In the genomic region with DNA sequence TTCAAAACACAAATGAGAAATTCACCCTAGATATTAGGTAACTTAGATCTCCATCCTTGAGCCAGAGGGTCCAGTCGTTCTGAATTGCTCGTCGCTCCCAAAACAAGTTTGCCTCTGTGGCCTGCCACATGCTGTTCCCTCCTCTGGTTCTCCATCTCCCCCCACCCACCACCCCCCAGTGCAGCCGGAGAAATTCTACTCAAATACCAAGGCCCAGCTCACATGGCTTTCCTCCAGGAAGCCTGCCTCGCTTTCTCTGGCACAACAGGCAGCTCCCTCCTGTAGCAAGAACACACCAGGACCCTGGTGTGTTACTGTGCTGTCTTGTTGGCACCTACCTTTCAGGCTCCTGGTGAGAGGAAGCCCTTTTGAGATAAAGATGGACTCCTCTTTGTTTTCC, we compare ENCODE assay signal across 24 cellular contexts. TPM values are rescaled to one million over a fixed set of nuclear protein-coding genes. Genes with fewer than 3 reads are reported as not detected.
DNase-seq lines count a peak whose midpoint lies in the region; TF ChIP-seq lines count a peak whose summit lies in the region.
"Had no signal": no experiment of that assay in that cellular context is flagged by ENCODE, and none has a peak within 500 bp of the region (broad histone marks: within the 10 kb centered on the region; RNA-seq: fewer than 3 reads in every experiment).

No MANE protein-coding gene starts in this region.

- no peak for TF ChIP-seq POLR2A in vagina (IDR thresholded peaks at IDR 0.05)

- H3K4me3 ChIP-seq in vagina = no peak overlapping the region
- H3K4me3 ChIP-seq: BLaER1, GM12878 had no signal

- H3K27ac ChIP-seq in vagina = no peak overlapping the region
- H3K27ac ChIP-seq: BLaER1 had no signal

- no peaks in the 10 kb centered on the region for H3K27me3 ChIP-seq in vagina
- H3K27me3 ChIP-seq: BE2C, BLaER1 had no signal

- H3K4me1 ChIP-seq in vagina = no peaks in the 10 kb centered on the region
- H3K4me1 ChIP-seq: BE2C, BLaER1 had no signal

- TF ChIP-seq CTCF in vagina (IDR thresholded peaks at IDR 0.05) = no peak

- no peaks in the 10 kb centered on the region for H3K36me3 ChIP-seq in vagina
- H3K36me3 ChIP-seq: BE2C, BLaER1 had no signal

- peak; percentile 17 for DNase-seq in ecto neural progenitor cell (ENCODE audit: low spot score)
- DNase-seq in islet precursor cell = peak; percentile 22
- peak; percentile 67 to 69 for DNase-seq in vagina (ENCODE audit: extremely low spot score in 2 of 2)
- no peak for DNase-seq in retina
- DNase-seq in activated CD4-positive, alpha-beta T cell treated with anti-CD3 and anti-CD28 coated beads for 48 hours = no peak
- DNase-seq: 8988T; ACHN; BE2C; C1 segment of cervical spinal cord; CD4-positive, alpha-beta memory T cell; CD4-positive, CD25-positive, alpha-beta regulatory T cell; CD8-positive, alpha-beta memory T cell; COR-L47; DMS 273 treated with DMSO at 0.1 percent for 48 hours; DMS153; DMS53; DMS79; DND-41; EL; GDM1 had no signal

- H3K9me3 ChIP-seq in vagina = no peaks in the 10 kb centered on the region
- H3K9me3 ChIP-seq: BE2C had no signal

- intact Hi-C loops in vagina (cut with DNase I) = no loop called here

RNA-seq across cellular contexts. Expression of gene C10orf90, which starts 52.7 kb away (rescaled TPM):
- total RNA-seq in vagina = not detected
- total RNA-seq: A673; CD4-positive, alpha-beta memory T cell; CD4-positive, CD25-positive, alpha-beta regulatory T cell; CD8-positive, alpha-beta memory T cell; G401; GM12878 had no signal

Comparison
In these comparisons a context has a peak if more than half of its experiments do, and no peak if none do; other contexts are left out.
1. DNase-seq: peak in ecto neural progenitor cell (single experiment), islet precursor cell (single experiment) and vagina (2 of 2); none in retina (single experiment) and activated CD4-positive, alpha-beta T cell treated with anti-CD3 and anti-CD28 coated beads for 48 hours (single experiment).